ENCODE assay signal across 8 cellular contexts in genomic region chr15:98599911-98600685, GRCh38. TPM values are rescaled to one million over a fixed set of nuclear protein-coding genes. Genes with fewer than 3 reads are reported as not detected.
DNase-seq lines count a peak whose midpoint lies in the region; ATAC-seq and TF ChIP-seq lines count a peak whose summit lies in the region.

No MANE protein-coding gene starts in this region.

- H3K4me1 ChIP-seq in gastrocnemius medialis, result no peaks in the 10 kb centered on the region

- no peak overlapping the region for H3K27ac ChIP-seq in gastrocnemius medialis

- CTCF ChIA-PET in BJ (lab: Yijun Ruan, JAX), result interaction anchor here (0.7 to 1.5 kb wide), 4 partner anchors 12 to 124 kb away, joined by 3 to 4 read pairs (median 4); no protein-coding TSS in a partner anchor

- H3K36me3 ChIP-seq in BJ (ENCODE audit: control insufficient read depth, insufficient read depth, low read length), result no peaks in the 10 kb centered on the region
- H3K36me3 ChIP-seq in gastrocnemius medialis, result no peaks in the 10 kb centered on the region

- ATAC-seq in GM19438 (IDR thresholded peaks at IDR 0.05; ENCODE audit: low read depth, unreplicated experiment) (peak; percentile 90), HG03469 (IDR thresholded peaks at IDR 0.05; ENCODE audit: unreplicated experiment) (peak; percentile 70), gastrocnemius medialis (no peak)

- POLR2A ChIA-PET in BJ (lab: Charles Lee), result no interaction called here

- in situ Hi-C loops in gastrocnemius medialis (cut with MboI; ENCODE audit: low sequenced_read_pairs in 4 of 4), result loop anchor here in 1 of 4 donors (25.0 kb wide), 1 partner anchor 112 kb away; no protein-coding TSS in a partner anchor

- H3K27me3 ChIP-seq in BJ (ENCODE audit: control insufficient read depth, insufficient read depth, low read length) (peaks cover 5% of the 10 kb centered on the region), gastrocnemius medialis (peaks cover 8 to 28% (median 13%) of the 10 kb centered on the region in 3 donors)

- H3K4me3 ChIP-seq in BJ (ENCODE audit: low read depth, low read length) (peak overlapping the region; percentile 39), gastrocnemius medialis (peak overlapping the region in 2 of 4 donors; percentile 27 to 39)

- DNase-seq in BJ (ENCODE audit: low read depth) (no peak), foreskin melanocyte (peak; percentile 62), pons (ENCODE audit: low spot score) (peak; percentile 37), gastrocnemius medialis (no peak), NCI-H69 (lab: John Stamatoyannopoulos, UW) (no peak)
- DNase-seq in activated T-cell treated with anti-CD3 and anti-CD28 coated beads, Interleukin-2, amount 50 U/mL, for 1 hour, result peak; percentile 25

- no peaks in the 10 kb centered on the region for H3K9me3 ChIP-seq in gastrocnemius medialis

- TF ChIP-seq CTCF in BJ (IDR thresholded peaks at IDR 0.05; ENCODE audit: insufficient read depth, low read depth, low read length) (no peak), gastrocnemius medialis (IDR thresholded peaks at IDR 0.05 in 4 of 5, conservative IDR thresholded peaks at IDR 0.05 in 1 of 5) (no peak)

- TF ChIP-seq POLR2A in gastrocnemius medialis (IDR thresholded peaks at IDR 0.05), result no peak

- intact Hi-C loops in gastrocnemius medialis (cut with DNase I; ENCODE audit: low total_unique reads), result no loop called here

RNA-seq across cellular contexts. Expression of gene IGF1R, which starts 48.2 kb away (rescaled TPM):
- polyA plus RNA-seq in BJ (2011; rRNA removed), result 21.2 and 36.2 TPM in 2 replicates
- polyA minus RNA-seq in BJ (2011; rRNA and poly(A)+ RNA removed), result 81.3 and 108 TPM in 2 replicates
- total RNA-seq in gastrocnemius medialis, result 10 to 100 TPM; 10.1 to 50.4 (median 12.3) TPM

Comparison
In these comparisons a context has a peak if more than half of its experiments do, and no peak if none do; other contexts are left out.
1. DNase-seq: peak in activated T-cell treated with anti-CD3 and anti-CD28 coated beads, Interleukin-2, amount 50 U/mL, for 1 hour (single experiment), foreskin melanocyte (single experiment) and pons (single experiment); none in BJ (single experiment), gastrocnemius medialis (0 of 2) and NCI-H69 (single experiment).
2. ATAC-seq: peak in GM19438 (single experiment) and HG03469 (single experiment); none in gastrocnemius medialis (0 of 2).